Comparison of ENCODE assay signal across 25 cellular contexts in genomic region chr19:6011206-6011605, GRCh38.
"Had no signal": no experiment of that assay in that cellular context is flagged by ENCODE, and none has a peak within 500 bp of the region (broad histone marks: within the 10 kb centered on the region; RNA-seq: fewer than 3 reads in every experiment).

No MANE protein-coding gene starts in this region.

- H3K4me3 ChIP-seq: body of pancreas, colonic mucosa, dorsolateral prefrontal cortex, left ventricle myocardium inferior, lung, neural progenitor cell, sigmoid colon, thyroid gland, upper lobe of left lung had no signal

- H3K4me1 ChIP-seq: body of pancreas, colonic mucosa, left ventricle myocardium inferior, neural progenitor cell, sigmoid colon, thyroid gland, upper lobe of left lung had no signal

- H3K27me3 ChIP-seq: body of pancreas, colonic mucosa, dorsolateral prefrontal cortex, neural progenitor cell, sigmoid colon, thyroid gland, upper lobe of left lung had no signal

- H2AFZ ChIP-seq: neural progenitor cell had no signal

- DNase-seq: activated B cell treated with CpG ODN at 0.5 μM for 24 hours; activated CD4-positive, alpha-beta T cell treated with anti-CD3 and anti-CD28 coated beads, Interleukin-2, amount 50 U/mL, for 1 hour; activated CD8-positive, alpha-beta T cell treated with anti-CD3 and anti-CD28 coated beads for 36 hours; activated naive CD4-positive, alpha-beta T cell; activated T-cell treated with anti-CD3 and anti-CD28 coated beads, Interleukin-2, amount 50 U/mL, for 4 hours; body of pancreas; colonic mucosa; dorsolateral prefrontal cortex; effector memory CD4-positive, alpha-beta T cell; left ventricle myocardium inferior; mesendoderm; natural killer cell; sigmoid colon; small intestine; stimulated activated CD4-positive, alpha-beta T cell treated with anti-CD3 and anti-CD28 coated beads, Interleukin-4, amount 100 ng/mL, for 24 hours; stimulated activated naive CD8-positive, alpha-beta T cell treated with anti-CD3 and anti-CD28 coated beads, Interleukin-15, amount 100 ng/mL, for 72 hours; thyroid gland; upper lobe of left lung had no signal

- H3K9me3 ChIP-seq: body of pancreas, colonic mucosa, left ventricle myocardium inferior, sigmoid colon, thyroid gland, upper lobe of left lung had no signal

- H3K9ac ChIP-seq: neural progenitor cell had no signal

- FAIRE-seq: frontal cortex, islet of Langerhans, small intestine had no signal

- H3K4me2 ChIP-seq: neural progenitor cell had no signal

- H3K36me3 ChIP-seq: colonic mucosa, neural progenitor cell, thyroid gland had no signal

- ATAC-seq: activated CD8-positive, alpha-beta T cell treated with anti-CD3 and anti-CD28 coated beads for 36 hours; activated naive CD4-positive, alpha-beta T cell treated with anti-CD3 and anti-CD28 coated beads, Interleukin-2, amount 50 U/mL, for 72 hours; activated T-cell treated with anti-CD3 and anti-CD28 coated beads, Interleukin-2, amount 50 U/mL, for 4 hours; activated T-helper 17 cell treated with anti-CD3 and anti-CD28 coated beads, Interleukin-2, amount 50 U/mL, for 72 hours; body of pancreas; natural killer cell; stimulated activated memory B cell treated with anti-CD40 and anti-IgM and Interleukin-4, amounts not matched to agents 10 μg/mL and 1 μg/mL and 100 μg/mL, for 72 hours; stimulated activated naive CD8-positive, alpha-beta T cell treated with anti-CD3 and anti-CD28 coated beads, Interleukin-15, amount 100 ng/mL, for 72 hours had no signal

- H3K27ac ChIP-seq: body of pancreas, colonic mucosa, dorsolateral prefrontal cortex, left ventricle myocardium inferior, neural progenitor cell, sigmoid colon, thyroid gland, upper lobe of left lung had no signal
